14 cellular contexts compared by ENCODE assay signal in genomic region chr10:114367041-114367675, GRCh38. TPM values are rescaled to one million over a fixed set of nuclear protein-coding genes. Genes with fewer than 3 reads are reported as not detected.
A peak's percentile ranks its signal among the peaks of the same experiment; 100 is the strongest.
DNase-seq lines count a peak whose midpoint lies in the region; ATAC-seq, FAIRE-seq and TF ChIP-seq lines count a peak whose summit lies in the region.
"Had no signal": no experiment of that assay in that cellular context is flagged by ENCODE, and none has a peak within 500 bp of the region (broad histone marks: within the 10 kb centered on the region; RNA-seq: fewer than 3 reads in every experiment).

No MANE protein-coding gene starts in this region.

- WGBS in spleen, 5 donors: 31 to 56% (median 52%) methylated on average over 3 of the region's 3 CpGs

- RAD21 ChIA-PET in HCT116 (lab: Charles Lee; ENCODE audit: low non-redundant PET in 1 of 2, low total read pairs in 2 of 2, uncharacterized antibody in 2 of 2, unreplicated experiment in 2 of 2): no interaction called here

- H3K27ac ChIP-seq in HCT116 (ENCODE audit: low read depth, low read length): no peak overlapping the region
- H3K27ac ChIP-seq in keratinocyte (ENCODE audit: control insufficient read depth, insufficient read depth, low read length): peak overlapping the region; percentile 46
- H3K27ac ChIP-seq in spleen: peak overlapping the region in 7 of 8 donors; percentile 36 to 82 (median 47)
- H3K27ac ChIP-seq: right lobe of liver had no signal

- POLR2A ChIA-PET in HCT116 (lab: Charles Lee): no interaction called here
- POLR2A ChIA-PET in activated CD4-positive, alpha-beta memory T cell treated with anti-CD3 and anti-CD28 coated beads for 36 hours (lab: Charles Lee): no interaction called here

- H3K27me3 ChIP-seq in HCT116 (ENCODE audit: insufficient read depth, low read length) (peaks cover 4% of the 10 kb centered on the region), keratinocyte (ENCODE audit: control insufficient read depth, extremely low read depth, insufficient read depth, low read length) (no peaks in the 10 kb centered on the region), spleen (replicated peaks in 1 of 7) (no peaks in the 10 kb centered on the region)
- H3K27me3 ChIP-seq: right lobe of liver had no signal

- H3K4me1 Mint-ChIP-seq in activated CD4-positive, alpha-beta memory T cell treated with anti-CD3 and anti-CD28 coated beads for 36 hours (ENCODE audit: low read depth): no peaks in the 10 kb centered on the region
- H3K4me1 Mint-ChIP-seq in activated naive CD8-positive, alpha-beta T cell treated with anti-CD3 and anti-CD28 coated beads, Interleukin-2, amount 50 U/mL, for 24 hours: no peaks in the 10 kb centered on the region
- H3K4me1 Mint-ChIP-seq: stimulated activated effector memory CD8-positive, alpha-beta T cell treated with anti-CD3 and anti-CD28 coated beads, Interleukin-12 subunit alpha, Interleukin-12 subunit beta, amount 100 ng/mL, for 72 hours had no signal

- no peaks in the 10 kb centered on the region for H3K9me2 ChIP-seq in HCT116 (ENCODE audit: insufficient read depth)

- dilution Hi-C loops in keratinocyte (cut with MboI; ENCODE audit: extremely low pct_ligation_motif_present, low sequenced_read_pairs): no loop called here

- H2AFZ ChIP-seq in HCT116 (ENCODE audit: low read depth, low read length, poor library complexity, severe bottlenecking): no peak overlapping the region
- H2AFZ ChIP-seq in keratinocyte (ENCODE audit: control insufficient read depth, low read length): no peak overlapping the region

- H3K4me3 ChIP-seq in HCT116 (replicated peaks in 1 of 2; ENCODE audit: low read depth in 1 of 2, low read length in 2 of 2) (no peak overlapping the region), keratinocyte (ENCODE audit: control insufficient read depth in 2 of 3, extremely low read depth in 1 of 3, insufficient read depth in 2 of 3, low read depth in 1 of 3, low read length in 3 of 3) (peak overlapping the region in 1 of 3 experiments; percentile 45), spleen (no peak overlapping the region)
- H3K4me3 ChIP-seq: right lobe of liver had no signal

- no peaks in the 10 kb centered on the region for H3K9me3 Mint-ChIP-seq in activated CD4-positive, alpha-beta memory T cell treated with anti-CD3 and anti-CD28 coated beads for 36 hours
- no peaks in the 10 kb centered on the region for H3K9me3 Mint-ChIP-seq in activated naive CD8-positive, alpha-beta T cell treated with anti-CD3 and anti-CD28 coated beads, Interleukin-2, amount 50 U/mL, for 24 hours
- H3K9me3 Mint-ChIP-seq: activated T-helper 1 cell treated with anti-CD3 and anti-CD28 coated beads, Interleukin-12 subunit alpha, Interleukin-12 subunit beta, Interleukin-2, Interleukin-4 antibody, amounts not matched to agents 30 ng/mL and 10 ng/mL and 1 ng/mL, durations not matched to agents 14 hours and 24 hours and 36 hours; stimulated activated effector memory CD8-positive, alpha-beta T cell treated with anti-CD3 and anti-CD28 coated beads, Interleukin-12 subunit alpha, Interleukin-12 subunit beta, amount 100 ng/mL, for 72 hours had no signal

- TF ChIP-seq POLR2A in HCT116 (IDR thresholded peaks at IDR 0.05; ENCODE audit: borderline replicate concordance, extremely low read depth, insufficient read depth, insufficient read length): no peak
- TF ChIP-seq POLR2A in spleen (IDR thresholded peaks at IDR 0.05): no peak

- no peak for DNase-seq in HCT116 (ENCODE audit: low read depth, low spot score)
- DNase-seq in SK-N-DZ (ENCODE audit: low spot score): peak; percentile 36
- DNase-seq in keratinocyte (ENCODE audit: low read depth, low spot score): no peak
- DNase-seq in spleen: no peak
- no peak for DNase-seq in activated CD4-positive, alpha-beta memory T cell treated with anti-CD3 and anti-CD28 coated beads for 36 hours
- no peak for DNase-seq in middle frontal gyrus (ENCODE audit: extremely low spot score, low spot score)
- no peak for DNase-seq in activated naive CD8-positive, alpha-beta T cell treated with anti-CD3 and anti-CD28 coated beads, Interleukin-2, amount 50 U/mL, for 24 hours
- DNase-seq: COR-L47, dermis blood vessel endothelial cell, right lobe of liver had no signal

- H3K79me2 ChIP-seq in HCT116 (ENCODE audit: insufficient read depth, low read length) (no peaks in the 10 kb centered on the region), keratinocyte (ENCODE audit: control insufficient read depth, insufficient read depth, low read length) (peaks cover 55% of the 10 kb centered on the region)

- H4K20me1 ChIP-seq in HCT116 (ENCODE audit: insufficient read depth): no peaks in the 10 kb centered on the region
- no peaks in the 10 kb centered on the region for H4K20me1 ChIP-seq in keratinocyte (ENCODE audit: control insufficient read depth, extremely low read depth, insufficient read depth, low read length)

- H3K4me3 Mint-ChIP-seq in activated CD4-positive, alpha-beta memory T cell treated with anti-CD3 and anti-CD28 coated beads for 36 hours: no peak overlapping the region
- no peak overlapping the region for H3K4me3 Mint-ChIP-seq in activated naive CD8-positive, alpha-beta T cell treated with anti-CD3 and anti-CD28 coated beads, Interleukin-2, amount 50 U/mL, for 24 hours
- H3K4me3 Mint-ChIP-seq: activated T-helper 1 cell treated with anti-CD3 and anti-CD28 coated beads, Interleukin-12 subunit alpha, Interleukin-12 subunit beta, Interleukin-2, Interleukin-4 antibody, amounts not matched to agents 30 ng/mL and 10 ng/mL and 1 ng/mL, durations not matched to agents 14 hours and 24 hours and 36 hours; stimulated activated effector memory CD8-positive, alpha-beta T cell treated with anti-CD3 and anti-CD28 coated beads, Interleukin-12 subunit alpha, Interleukin-12 subunit beta, amount 100 ng/mL, for 72 hours had no signal

- H3K36me3 ChIP-seq in HCT116 (ENCODE audit: control insufficient read depth in 1 of 2, insufficient read depth in 2 of 2, low read length in 2 of 2): no peaks in the 10 kb centered on the region
- peaks cover 0 to 6% of the 10 kb centered on the region in 2 experiments for H3K36me3 ChIP-seq in keratinocyte (ENCODE audit: control insufficient read depth in 2 of 2, extremely low read depth in 1 of 2, insufficient read depth in 2 of 2, low read length in 2 of 2)
- H3K36me3 ChIP-seq in spleen: peaks cover 0 to 6% (median 0%) of the 10 kb centered on the region in 6 donors
- H3K36me3 ChIP-seq: right lobe of liver had no signal

- ATAC-seq in HCT116 (no peak), GM18861 (IDR thresholded peaks at IDR 0.05; ENCODE audit: unreplicated experiment) (no peak)
- no peak for ATAC-seq in activated naive CD8-positive, alpha-beta T cell treated with anti-CD3 and anti-CD28 coated beads, Interleukin-2, amount 50 U/mL, for 24 hours
- ATAC-seq: right lobe of liver; stimulated activated effector memory CD8-positive, alpha-beta T cell treated with anti-CD3 and anti-CD28 coated beads, Interleukin-12 subunit alpha, Interleukin-12 subunit beta, amount 100 ng/mL, for 72 hours had no signal

- H3K36me3 Mint-ChIP-seq in activated CD4-positive, alpha-beta memory T cell treated with anti-CD3 and anti-CD28 coated beads for 36 hours: no peaks in the 10 kb centered on the region
- H3K36me3 Mint-ChIP-seq in activated naive CD8-positive, alpha-beta T cell treated with anti-CD3 and anti-CD28 coated beads, Interleukin-2, amount 50 U/mL, for 24 hours (ENCODE audit: low read depth): no peaks in the 10 kb centered on the region
- H3K36me3 Mint-ChIP-seq: stimulated activated effector memory CD8-positive, alpha-beta T cell treated with anti-CD3 and anti-CD28 coated beads, Interleukin-12 subunit alpha, Interleukin-12 subunit beta, amount 100 ng/mL, for 72 hours had no signal

- no TSS peak for BruUV-seq in HCT116 (replicated peaks; lab: Mats Ljungman, UMichigan)

- TF ChIP-seq RAD21 in HCT116 (IDR thresholded peaks at IDR 0.05; ENCODE audit: low read depth): no peak

- H3K9ac ChIP-seq in HCT116 (ENCODE audit: low read length) (no peak overlapping the region), keratinocyte (ENCODE audit: control insufficient read depth, extremely low read depth, insufficient read depth, low read length) (peak overlapping the region; percentile 11)

- H3K27ac Mint-ChIP-seq in activated CD4-positive, alpha-beta memory T cell treated with anti-CD3 and anti-CD28 coated beads for 36 hours: no peak overlapping the region
- no peak overlapping the region for H3K27ac Mint-ChIP-seq in activated naive CD8-positive, alpha-beta T cell treated with anti-CD3 and anti-CD28 coated beads, Interleukin-2, amount 50 U/mL, for 24 hours
- H3K27ac Mint-ChIP-seq: activated T-helper 1 cell treated with anti-CD3 and anti-CD28 coated beads, Interleukin-12 subunit alpha, Interleukin-12 subunit beta, Interleukin-2, Interleukin-4 antibody, amounts not matched to agents 30 ng/mL and 10 ng/mL and 1 ng/mL, durations not matched to agents 14 hours and 24 hours and 36 hours; stimulated activated effector memory CD8-positive, alpha-beta T cell treated with anti-CD3 and anti-CD28 coated beads, Interleukin-12 subunit alpha, Interleukin-12 subunit beta, amount 100 ng/mL, for 72 hours had no signal

- H3K4me1 ChIP-seq in HCT116 (ENCODE audit: control insufficient read depth in 1 of 2, insufficient read depth in 2 of 2, low read length in 2 of 2) (no peaks in the 10 kb centered on the region), keratinocyte (ENCODE audit: control insufficient read depth, extremely low read depth, insufficient read depth, low read length) (peaks cover 26% of the 10 kb centered on the region), spleen (peaks cover 0 to 42% (median 22%) of the 10 kb centered on the region in 6 donors)
- H3K4me1 ChIP-seq: right lobe of liver had no signal

- CTCF ChIA-PET in HCT116 (lab: Charles Lee): no interaction called here
- CTCF ChIA-PET in activated CD4-positive, alpha-beta memory T cell treated with anti-CD3 and anti-CD28 coated beads for 36 hours (lab: Charles Lee): no interaction called here

- peak; percentile 29 for FAIRE-seq in keratinocyte (lab: Jason Lieb, UNC)

- peaks cover 3% of the 10 kb centered on the region for H3K9me1 ChIP-seq in keratinocyte (ENCODE audit: control insufficient read depth, extremely low read depth, insufficient read depth, low read length)

- H3K4me2 ChIP-seq in HCT116 (ENCODE audit: low read length): no peak overlapping the region
- H3K4me2 ChIP-seq in keratinocyte (ENCODE audit: control insufficient read depth, extremely low read depth, insufficient read depth, low read depth, low read length): peak overlapping the region; percentile 55

- intact Hi-C loops in HCT116 (cut with micrococcal nuclease): no loop called here
- intact Hi-C loops in spleen (cut with DNase I; ENCODE audit: low total_unique reads): no loop called here
- intact Hi-C loops in activated CD4-positive, alpha-beta memory T cell treated with anti-CD3 and anti-CD28 coated beads for 36 hours (cut with micrococcal nuclease): no loop called here

- H3K9me3 ChIP-seq in HCT116 (ENCODE audit: control insufficient read depth in 1 of 2, insufficient read depth in 1 of 2, low read depth in 1 of 2, low read length in 2 of 2) (no peaks in the 10 kb centered on the region), keratinocyte (ENCODE audit: control insufficient read depth, low read depth, low read length) (no peaks in the 10 kb centered on the region), spleen (no peaks in the 10 kb centered on the region)
- H3K9me3 ChIP-seq: right lobe of liver had no signal

- TF ChIP-seq CTCF in HCT116 (IDR thresholded peaks at IDR 0.05 in 2 of 3, conservative IDR thresholded peaks at IDR 0.05 in 1 of 3; ENCODE audit: borderline replicate concordance in 1 of 3, insufficient read depth in 1 of 3, low read depth in 2 of 3, low read length in 2 of 3) (no peak), keratinocyte (optimal IDR thresholded peaks at IDR 0.05 in 1 of 3, IDR thresholded peaks at IDR 0.05 in 1 of 3, conservative IDR thresholded peaks at IDR 0.05 in 1 of 3; ENCODE audit: extremely low read depth in 1 of 3, insufficient read depth in 2 of 3, low read length in 3 of 3) (no peak), spleen (IDR thresholded peaks at IDR 0.05 in 8 of 11, conservative IDR thresholded peaks at IDR 0.05 in 3 of 11) (no peak)

- H3K27me3 Mint-ChIP-seq in activated CD4-positive, alpha-beta memory T cell treated with anti-CD3 and anti-CD28 coated beads for 36 hours: no peaks in the 10 kb centered on the region
- no peaks in the 10 kb centered on the region for H3K27me3 Mint-ChIP-seq in activated naive CD8-positive, alpha-beta T cell treated with anti-CD3 and anti-CD28 coated beads, Interleukin-2, amount 50 U/mL, for 24 hours

RNA-seq across cellular contexts. Expression of gene AFAP1L2, which starts 37.1 kb away (rescaled TPM):
- total RNA-seq in HCT116 (2021; ENCODE audit: unreplicated experiment) (0.93 TPM), spleen (100 to 1,000 TPM; 119 to 273 (median 191) TPM)
- 0.59 and 0.68 TPM in 2 replicates for polyA plus RNA-seq in HCT116 (2012)
- 0.06 and 0.48 TPM in 2 replicates for polyA plus RNA-seq in SK-N-DZ (2014; cell fraction: cytosol; rRNA removed)
- polyA plus RNA-seq in SK-N-DZ (2014; cell fraction: nucleus; rRNA removed): 1.8 TPM in 2 replicates
- polyA plus RNA-seq in keratinocyte (36.8 to 52.5 TPM (median 40.4 TPM) in 3 replicates), spleen (10 to 100 TPM; 18.3 to 71.5 (median 19.3) TPM)
- 20.8 TPM for polyA plus RNA-seq in keratinocyte (2011; ENCODE audit: low read depth)
- polyA plus RNA-seq in keratinocyte (2011; cell fraction: cytosol; rRNA removed): 29.7 and 35.5 TPM in 2 replicates
- 69.0 and 69.2 TPM in 2 replicates for polyA plus RNA-seq in keratinocyte (2011; cell fraction: nucleus; rRNA removed)
- 13.0 and 44.6 TPM in 2 replicates for polyA plus RNA-seq in keratinocyte (2012; ENCODE audit: low replicate concordance)
- polyA minus RNA-seq in keratinocyte: 49.9 to 74.0 TPM (median 61.2 TPM) in 3 replicates
- 44.5 TPM for polyA minus RNA-seq in keratinocyte (2011; cell fraction: cytosol; rRNA and poly(A)+ RNA removed)
- polyA minus RNA-seq in keratinocyte (2011; cell fraction: nucleus; rRNA and poly(A)+ RNA removed): 47.1 and 58.1 TPM in 2 replicates
- total RNA-seq in activated CD4-positive, alpha-beta memory T cell treated with anti-CD3 and anti-CD28 coated beads for 36 hours: 1 to 10 TPM; 1.1 to 1.2 TPM
- total RNA-seq: NCI-H460 had no signal

Comparison
In these comparisons a context has a peak if more than half of its experiments do, and no peak if none do; other contexts are left out.
1. RNA of gene AFAP1L2, which starts 37.1 kb away (total RNA-seq): 119 to 273 TPM in spleen; 1.1 to 1.2 TPM in activated CD4-positive, alpha-beta memory T cell treated with anti-CD3 and anti-CD28 coated beads for 36 hours and 0.93 TPM in HCT116 (single experiment); every median in the first group is over 10 times any median in the second.